ENCODE assay signal across 15 cellular contexts in the genomic region with DNA sequence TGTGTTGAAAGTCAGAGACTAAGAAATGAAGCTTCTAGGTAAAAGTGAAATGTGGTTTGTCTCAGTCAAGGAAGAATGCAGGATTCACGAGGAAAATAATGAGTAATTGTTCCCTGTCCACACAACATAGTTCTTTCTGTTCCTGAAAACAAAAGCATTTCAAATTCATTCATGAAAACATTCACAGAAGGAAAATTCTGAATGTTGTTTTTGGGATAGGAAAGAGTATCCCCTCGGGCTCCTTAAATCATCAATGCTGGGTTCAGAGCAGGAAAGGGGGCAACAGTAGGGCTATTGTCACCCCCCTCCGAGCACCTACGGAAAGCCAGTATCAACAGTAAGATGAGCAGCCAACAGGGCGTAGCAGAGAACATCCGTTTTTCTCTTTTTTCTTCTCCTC.
DNase-seq lines count a peak whose midpoint lies in the region; ATAC-seq and TF ChIP-seq lines count a peak whose summit lies in the region.
"Had no signal": no experiment of that assay in that cellular context is flagged by ENCODE, and none has a peak within 500 bp of the region (broad histone marks: within the 10 kb centered on the region; RNA-seq: fewer than 3 reads in every experiment).

No MANE protein-coding gene starts in this region.

- H3K9me2 ChIP-seq in MM.1S (replicated peaks; ENCODE audit: insufficient read depth, low read length): no peaks in the 10 kb centered on the region

- ATAC-seq in HG03469 (IDR thresholded peaks at IDR 0.05; ENCODE audit: unreplicated experiment) (no peak), HG03457 (IDR thresholded peaks at IDR 0.05; ENCODE audit: unreplicated experiment) (no peak)
- no peak for ATAC-seq in stimulated activated memory B cell treated with anti-CD40 and anti-IgM and Interleukin-4, amounts not matched to agents 10 μg/mL and 1 μg/mL and 100 μg/mL, for 72 hours
- ATAC-seq: GM12878, HCT116 had no signal

- no peak overlapping the region for H2AFZ ChIP-seq in MM.1S (ENCODE audit: low read length)
- H2AFZ ChIP-seq: GM23248 had no signal

- H3K4me3 Mint-ChIP-seq in mesothelial cell of epicardium: no peak overlapping the region
- no peak overlapping the region for H3K4me3 Mint-ChIP-seq in stimulated activated memory B cell treated with anti-CD40 and anti-IgM and Interleukin-4, amounts not matched to agents 10 μg/mL and 1 μg/mL and 100 μg/mL, for 72 hours
- H3K4me3 Mint-ChIP-seq: CD8-positive, alpha-beta memory T cell had no signal

- no peak overlapping the region for H3K27ac ChIP-seq in MM.1S (ENCODE audit: low read length)
- H3K27ac ChIP-seq: GM23248 had no signal

- no peak for TF ChIP-seq CTCF in fibroblast of mammary gland (conservative IDR thresholded peaks at IDR 0.05; ENCODE audit: control insufficient read depth, insufficient read depth, low read depth, low read length)
- TF ChIP-seq CTCF in mesothelial cell of epicardium (IDR thresholded peaks at IDR 0.05; ENCODE audit: unreplicated experiment): no peak
- no peak for TF ChIP-seq CTCF in MM.1S (IDR thresholded peaks at IDR 0.05; ENCODE audit: low read length)

- H3K36me3 ChIP-seq in MM.1S (replicated peaks; ENCODE audit: insufficient read depth, low read length): no peaks in the 10 kb centered on the region
- H3K36me3 ChIP-seq: BE2C had no signal

- H3F3A ChIP-seq in MM.1S (ENCODE audit: insufficient read depth, low read length): no peaks in the 10 kb centered on the region

- no peaks in the 10 kb centered on the region for H3K27me3 Mint-ChIP-seq in mesothelial cell of epicardium (ENCODE audit: low read depth)
- no peaks in the 10 kb centered on the region for H3K27me3 Mint-ChIP-seq in stimulated activated memory B cell treated with anti-CD40 and anti-IgM and Interleukin-4, amounts not matched to agents 10 μg/mL and 1 μg/mL and 100 μg/mL, for 72 hours
- H3K27me3 Mint-ChIP-seq: CD8-positive, alpha-beta memory T cell had no signal

- no peaks in the 10 kb centered on the region for H3K79me2 ChIP-seq in MM.1S (ENCODE audit: low read length)

- H3K27me3 ChIP-seq in MM.1S (replicated peaks; ENCODE audit: insufficient read depth, low read length): no peaks in the 10 kb centered on the region
- H3K27me3 ChIP-seq: BE2C had no signal

- no peaks in the 10 kb centered on the region for H3K4me1 ChIP-seq in MM.1S (ENCODE audit: low read length)
- H3K4me1 ChIP-seq: BE2C had no signal

- no peaks in the 10 kb centered on the region for H3K36me3 Mint-ChIP-seq in mesothelial cell of epicardium
- no peaks in the 10 kb centered on the region for H3K36me3 Mint-ChIP-seq in stimulated activated memory B cell treated with anti-CD40 and anti-IgM and Interleukin-4, amounts not matched to agents 10 μg/mL and 1 μg/mL and 100 μg/mL, for 72 hours
- H3K36me3 Mint-ChIP-seq: CD8-positive, alpha-beta memory T cell had no signal

- no peaks in the 10 kb centered on the region for H3K9me3 ChIP-seq in MM.1S (replicated peaks; ENCODE audit: insufficient read depth, low read length)
- H3K9me3 ChIP-seq: BE2C had no signal

- peak overlapping the region; percentile 5 for H3K27ac Mint-ChIP-seq in mesothelial cell of epicardium
- no peak overlapping the region for H3K27ac Mint-ChIP-seq in stimulated activated memory B cell treated with anti-CD40 and anti-IgM and Interleukin-4, amounts not matched to agents 10 μg/mL and 1 μg/mL and 100 μg/mL, for 72 hours
- H3K27ac Mint-ChIP-seq: CD8-positive, alpha-beta memory T cell had no signal

- peaks cover 48% of the 10 kb centered on the region for H3K4me1 Mint-ChIP-seq in mesothelial cell of epicardium
- H3K4me1 Mint-ChIP-seq in stimulated activated memory B cell treated with anti-CD40 and anti-IgM and Interleukin-4, amounts not matched to agents 10 μg/mL and 1 μg/mL and 100 μg/mL, for 72 hours: no peaks in the 10 kb centered on the region
- H3K4me1 Mint-ChIP-seq: CD8-positive, alpha-beta memory T cell had no signal

- no peak overlapping the region for H3K4me3 ChIP-seq in fibroblast of mammary gland (ENCODE audit: control insufficient read depth, low read depth, low read length)
- no peak overlapping the region for H3K4me3 ChIP-seq in MM.1S (ENCODE audit: low read length)
- H3K4me3 ChIP-seq: GM12878, GM23248 had no signal

- DNase-seq in COLO829 (ENCODE audit: low spot score): peak; percentile 11
- DNase-seq in fibroblast of mammary gland (ENCODE audit: low read depth): peak; percentile 38
- DNase-seq in mesothelial cell of epicardium (ENCODE audit: low spot score in 2 of 2, unreplicated experiment in 2 of 2): no peak
- peak; percentile 38 for DNase-seq in superior temporal gyrus (ENCODE audit: extremely low spot score)
- DNase-seq in MM.1S: no peak
- DNase-seq: BE2C; CD8-positive, alpha-beta memory T cell; DMS 273 treated with DMSO at 0.1 percent for 48 hours; GM23248; IMR-90 had no signal

- H3K9me3 Mint-ChIP-seq in mesothelial cell of epicardium: no peaks in the 10 kb centered on the region
- H3K9me3 Mint-ChIP-seq in stimulated activated memory B cell treated with anti-CD40 and anti-IgM and Interleukin-4, amounts not matched to agents 10 μg/mL and 1 μg/mL and 100 μg/mL, for 72 hours: peaks cover 2% of the 10 kb centered on the region

- H4K20me1 ChIP-seq in MM.1S (ENCODE audit: insufficient read depth, low read length): no peaks in the 10 kb centered on the region

- H3K9ac ChIP-seq in MM.1S (ENCODE audit: low read length): no peak overlapping the region
- H3K9ac ChIP-seq: GM23248 had no signal

- H3K4me2 ChIP-seq in MM.1S (ENCODE audit: low read depth, low read length): no peak overlapping the region

Comparison
In these comparisons a context has a peak if more than half of its experiments do, and no peak if none do; other contexts are left out.
1. DNase-seq: peak in COLO829 (single experiment), fibroblast of mammary gland (single experiment) and superior temporal gyrus (single experiment); none in mesothelial cell of epicardium (0 of 2) and MM.1S (single experiment).